Comparison of ENCODE assay signal across 18 cellular contexts in genomic region chr7:24024276-24024675, GRCh38.
DNase-seq lines count a peak whose midpoint lies in the region; ATAC-seq and TF ChIP-seq lines count a peak whose summit lies in the region.
"Had no signal": no experiment of that assay in that cellular context is flagged by ENCODE, and none has a peak within 500 bp of the region (broad histone marks: within the 10 kb centered on the region; RNA-seq: fewer than 3 reads in every experiment).

No MANE protein-coding gene starts in this region.

- DNase-seq in astrocyte of the hippocampus (ENCODE audit: low read depth, low spot score) (peak; percentile 6), neural progenitor cell (ENCODE audit: low spot score) (no peak), NOMO-1 (lab: John Stamatoyannopoulos, UW; ENCODE audit: unreplicated experiment in 2 of 2) (no peak), epidermal melanocyte (ENCODE audit: insufficient read length, low spot score) (no peak), NCI-H748 treated with DMSO at 0.1 percent for 48 hours (lab: John Stamatoyannopoulos, UW) (no peak)
- DNase-seq: COR-L47; DMS153; GM23248; NCI-H1417 treated with DMSO at 0.1 percent for 48 hours; NCI-H187 treated with DMSO at 0.1 percent for 48 hours; NK-92 treated with Interleukin-12 subunit alpha and Interleukin-12 subunit beta, amount 100 ng/mL, for 24 hours; OCI-M1; SHP77; T-helper 1 cell had no signal

- no peaks in the 10 kb centered on the region for H3K36me3 ChIP-seq in BLaER1
- H3K36me3 ChIP-seq in HUES48 (ENCODE audit: control insufficient read depth, insufficient read depth, low read length), result no peaks in the 10 kb centered on the region
- no peaks in the 10 kb centered on the region for H3K36me3 ChIP-seq in neural progenitor cell

- H3K9ac ChIP-seq in BLaER1, result no peak overlapping the region
- H3K9ac ChIP-seq in HUES48 (ENCODE audit: low read depth, low read length), result no peak overlapping the region
- no peak overlapping the region for H3K9ac ChIP-seq in neural progenitor cell
- H3K9ac ChIP-seq: GM23248 had no signal

- H3K4me3 ChIP-seq in BLaER1 (no peak overlapping the region), HUES48 (ENCODE audit: low read depth, low read length) (no peak overlapping the region), neural progenitor cell (no peak overlapping the region)
- H3K4me3 ChIP-seq: GM23248 had no signal

- H3K4me2 ChIP-seq in BLaER1 (peak overlapping the region; percentile 51), neural progenitor cell (peak overlapping the region; percentile 11)

- H3K9me3 Mint-ChIP-seq in neural progenitor cell, result no peaks in the 10 kb centered on the region

- no peaks in the 10 kb centered on the region for H3K36me3 Mint-ChIP-seq in neural progenitor cell

- H4K20me1 ChIP-seq in BLaER1 (no peaks in the 10 kb centered on the region), neural progenitor cell (ENCODE audit: low read depth) (no peaks in the 10 kb centered on the region)

- H3K79me2 ChIP-seq in neural progenitor cell (ENCODE audit: low read depth), result no peaks in the 10 kb centered on the region

- no peak for ATAC-seq in HG03159 (IDR thresholded peaks at IDR 0.05; ENCODE audit: unreplicated experiment)
- ATAC-seq: SK-N-SH treated with all-trans-retinoic acid at 6 μM for 48 hours had no signal

- no peaks in the 10 kb centered on the region for H3F3A ChIP-seq in neural progenitor cell (ENCODE audit: low read depth)

- H3K9me3 ChIP-seq in BLaER1 (no peaks in the 10 kb centered on the region), HUES48 (ENCODE audit: control insufficient read depth, insufficient read depth, low read length) (no peaks in the 10 kb centered on the region), neural progenitor cell (ENCODE audit: low read depth) (no peaks in the 10 kb centered on the region)

- peaks cover 7% of the 10 kb centered on the region for H3K27me3 Mint-ChIP-seq in neural progenitor cell (ENCODE audit: insufficient read depth, low read depth)

- H3K4me1 ChIP-seq in BLaER1, result peaks cover 15% of the 10 kb centered on the region
- H3K4me1 ChIP-seq in HUES48 (ENCODE audit: control insufficient read depth, insufficient read depth, low read length), result peaks cover 17% of the 10 kb centered on the region
- peaks cover 21% of the 10 kb centered on the region for H3K4me1 ChIP-seq in neural progenitor cell

- H3K4me3 Mint-ChIP-seq in neural progenitor cell, result no peak overlapping the region

- H3K27me3 ChIP-seq in BLaER1 (no peaks in the 10 kb centered on the region), HUES48 (ENCODE audit: control insufficient read depth, insufficient read depth, low read length) (no peaks in the 10 kb centered on the region), neural progenitor cell (no peaks in the 10 kb centered on the region)

- H2AFZ ChIP-seq in neural progenitor cell (replicated peaks), result peak overlapping the region; percentile 88
- H2AFZ ChIP-seq: GM23248 had no signal

- no peak for TF ChIP-seq CTCF in neural progenitor cell (IDR thresholded peaks at IDR 0.05)

- H3K27ac ChIP-seq in BLaER1 (no peak overlapping the region), HUES48 (ENCODE audit: low read depth, low read length) (peak overlapping the region; percentile 86), neural progenitor cell (no peak overlapping the region)
- H3K27ac ChIP-seq: GM23248 had no signal

- no peak overlapping the region for H3K27ac Mint-ChIP-seq in neural progenitor cell

- H3K4me1 Mint-ChIP-seq in neural progenitor cell, result peaks cover 18% of the 10 kb centered on the region
